Comparison of ENCODE assay signal across 8 cellular contexts in the genomic region with DNA sequence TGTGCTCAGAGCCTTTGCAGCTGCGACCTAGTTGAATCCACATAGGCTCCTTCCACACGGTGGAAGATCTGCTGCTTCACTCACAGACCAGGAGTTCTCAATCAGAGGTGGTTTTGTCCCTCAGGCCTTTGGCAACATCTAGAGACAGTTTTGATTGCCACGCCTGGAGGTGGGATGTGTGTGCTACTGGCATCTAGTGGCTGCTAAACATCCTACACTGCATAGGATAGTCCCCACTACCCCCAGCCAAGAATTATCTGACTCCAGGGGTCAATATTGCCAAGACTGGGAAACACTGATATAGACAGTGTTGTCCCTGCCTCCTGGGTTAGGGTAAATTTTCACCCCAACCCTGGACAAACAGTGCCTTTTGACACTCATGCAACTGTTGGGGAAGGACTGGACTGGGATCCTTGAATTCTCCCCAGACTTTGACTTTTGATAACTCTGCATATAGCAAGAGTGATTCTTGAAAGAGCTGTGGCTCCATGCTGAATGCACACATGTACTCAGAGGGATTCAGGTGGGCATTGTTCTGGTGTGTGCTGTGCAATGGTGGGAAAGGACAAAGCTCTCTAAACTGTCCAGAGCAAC. TPM values are rescaled to one million over a fixed set of nuclear protein-coding genes. Genes with fewer than 3 reads are reported as not detected.
A peak's percentile ranks its signal among the peaks of the same experiment; 100 is the strongest.
DNase-seq lines count a peak whose midpoint lies in the region; ATAC-seq and TF ChIP-seq lines count a peak whose summit lies in the region.

No MANE protein-coding gene starts in this region.

- no peaks in the 10 kb centered on the region for H3K4me1 Mint-ChIP-seq in activated CD4-positive, alpha-beta T cell treated with anti-CD3 and anti-CD28 coated beads for 36 hours
- H3K4me1 Mint-ChIP-seq in memory B cell = peaks cover 8% of the 10 kb centered on the region

- intact Hi-C loops in activated CD4-positive, alpha-beta T cell treated with anti-CD3 and anti-CD28 coated beads for 36 hours (cut with DNase I, micrococcal nuclease) = loop anchor here in 1 of 2 experiments (1.0 kb wide), 1 partner anchor 77 kb away; no protein-coding TSS in a partner anchor

- TF ChIP-seq CTCF in WERI-Rb-1 (IDR thresholded peaks at IDR 0.05; ENCODE audit: low read depth, low read length) = peak; percentile 80

- CTCF ChIA-PET in activated CD4-positive, alpha-beta T cell treated with anti-CD3 and anti-CD28 coated beads for 36 hours (lab: Charles Lee) = interaction anchor here (0.6 to 7.1 kb wide), 11 partner anchors 9 to 339 kb away, joined by 3 to 69 read pairs (median 4); partner anchors contain the start of gene RBMS2

- H3K36me3 ChIP-seq in WERI-Rb-1 = no peaks in the 10 kb centered on the region

- H3K27me3 Mint-ChIP-seq in activated CD4-positive, alpha-beta T cell treated with anti-CD3 and anti-CD28 coated beads for 36 hours = no peaks in the 10 kb centered on the region
- peaks cover 1% of the 10 kb centered on the region for H3K27me3 Mint-ChIP-seq in memory B cell

- no peak overlapping the region for H3K27ac ChIP-seq in WERI-Rb-1

- H3K4me3 ChIP-seq in WERI-Rb-1 (ENCODE audit: low read depth, low read length) = no peak overlapping the region

- H3K9me3 ChIP-seq in WERI-Rb-1 (ENCODE audit: severe bottlenecking) = no peaks in the 10 kb centered on the region

- no peaks in the 10 kb centered on the region for H3K27me3 ChIP-seq in WERI-Rb-1 (ENCODE audit: insufficient read depth, low read depth, severe bottlenecking)

- peak; percentile 49 for DNase-seq in activated CD4-positive, alpha-beta T cell treated with anti-CD3 and anti-CD28 coated beads for 36 hours
- DNase-seq in activated CD4-positive, alpha-beta T cell treated with anti-CD3 and anti-CD28 coated beads, Interleukin-2, amount 50 U/mL, for 4 hours = no peak
- DNase-seq in HuH-7.5 (ENCODE audit: low spot score) (peak; percentile 37), WERI-Rb-1 (peak; percentile 54), memory B cell (ENCODE audit: low spot score in 2 of 2) (no peak), T1000 (lab: John Stamatoyannopoulos, UW) (no peak), activated gamma-delta T cell (lab: John Stamatoyannopoulos, UW) (no peak)

- POLR2A ChIA-PET in activated CD4-positive, alpha-beta T cell treated with anti-CD3 and anti-CD28 coated beads for 36 hours (lab: Charles Lee) = interaction anchor here (0.5 to 0.6 kb wide), 2 partner anchors 16 to 99 kb away, joined by 3 read pairs; no protein-coding TSS in a partner anchor

- peaks cover under 1% of the 10 kb centered on the region for H3K36me3 Mint-ChIP-seq in activated CD4-positive, alpha-beta T cell treated with anti-CD3 and anti-CD28 coated beads for 36 hours (ENCODE audit: low read depth)
- H3K36me3 Mint-ChIP-seq in memory B cell = peaks cover 1% of the 10 kb centered on the region

- H3K9me3 Mint-ChIP-seq in activated CD4-positive, alpha-beta T cell treated with anti-CD3 and anti-CD28 coated beads for 36 hours (ENCODE audit: low read depth) = no peaks in the 10 kb centered on the region
- H3K9me3 Mint-ChIP-seq in memory B cell = no peaks in the 10 kb centered on the region

- H3K4me3 Mint-ChIP-seq in activated CD4-positive, alpha-beta T cell treated with anti-CD3 and anti-CD28 coated beads for 36 hours = no peak overlapping the region
- H3K4me3 Mint-ChIP-seq in memory B cell = no peak overlapping the region

- no peak overlapping the region for H3K27ac Mint-ChIP-seq in activated CD4-positive, alpha-beta T cell treated with anti-CD3 and anti-CD28 coated beads for 36 hours
- no peak overlapping the region for H3K27ac Mint-ChIP-seq in memory B cell

- peak; percentile 71 for ATAC-seq in activated CD4-positive, alpha-beta T cell treated with anti-CD3 and anti-CD28 coated beads for 36 hours
- peak; percentile 38 for ATAC-seq in memory B cell (ENCODE audit: low read depth)
- no peak for ATAC-seq in GM18511 (IDR thresholded peaks at IDR 0.05; ENCODE audit: unreplicated experiment)

RNA-seq across cellular contexts. Expression of gene BAZ2A, which starts 39.8 kb away (rescaled TPM):
- total RNA-seq in activated CD4-positive, alpha-beta T cell treated with anti-CD3 and anti-CD28 coated beads for 36 hours = 100 to 1,000 TPM in 1 of 2 experiments, 10 to 100 TPM in 1; 79.4 to 129 TPM

RNA-seq across cellular contexts. Expression of gene ATP5F1B, which starts 55.5 kb away (rescaled TPM):
- 100 to 1,000 TPM; 756 to 818 TPM for total RNA-seq in activated CD4-positive, alpha-beta T cell treated with anti-CD3 and anti-CD28 coated beads for 36 hours

Comparison
In these comparisons a context has a peak if more than half of its experiments do, and no peak if none do; other contexts are left out.
1. DNase-seq: peak in activated CD4-positive, alpha-beta T cell treated with anti-CD3 and anti-CD28 coated beads for 36 hours (single experiment), HuH-7.5 (single experiment) and WERI-Rb-1 (single experiment); none in activated CD4-positive, alpha-beta T cell treated with anti-CD3 and anti-CD28 coated beads, Interleukin-2, amount 50 U/mL, for 4 hours (0 of 2), memory B cell (0 of 2), T1000 (single experiment) and activated gamma-delta T cell (single experiment).